ENCODE assay signal across 8 cellular contexts in the genomic region with DNA sequence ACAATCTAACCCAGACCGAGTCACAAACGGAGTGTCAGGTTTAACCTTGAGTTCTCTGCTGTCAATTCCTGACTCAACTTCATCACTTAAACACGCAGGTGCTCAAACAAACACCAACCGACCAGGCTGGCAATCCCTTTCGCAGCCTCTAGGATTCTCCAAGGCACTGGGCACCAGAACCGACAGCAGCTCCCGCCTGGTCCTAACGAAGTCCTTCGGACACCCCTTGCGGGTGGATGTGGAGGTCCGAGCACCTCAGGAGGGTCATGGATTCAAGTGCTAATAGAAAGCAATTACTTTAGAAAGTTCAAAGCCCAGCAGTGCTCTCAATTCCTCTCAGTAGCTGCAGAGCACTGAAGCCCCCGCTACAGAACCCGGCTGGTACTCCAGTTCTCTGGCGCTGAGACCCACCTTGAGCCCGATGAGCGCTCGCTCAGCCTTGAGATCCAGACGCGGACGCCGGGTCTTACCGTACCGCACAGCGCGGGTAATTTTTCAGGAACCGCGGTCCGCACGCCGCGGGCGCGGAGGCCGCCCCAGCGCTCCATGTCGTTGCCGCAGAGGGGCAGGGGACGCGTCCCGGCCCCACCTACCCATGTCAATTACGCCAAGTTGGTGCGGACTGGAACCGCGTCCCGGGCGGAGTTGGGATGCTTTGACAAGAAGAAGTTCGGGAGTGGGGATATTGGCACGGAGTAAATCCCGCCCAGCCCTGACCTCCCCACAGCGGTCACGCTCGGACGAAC. TPM values are rescaled to one million over a fixed set of nuclear protein-coding genes. Genes with fewer than 3 reads are reported as not detected.
A peak's percentile ranks its signal among the peaks of the same experiment; 100 is the strongest.
DNase-seq lines count a peak whose midpoint lies in the region; ATAC-seq and TF ChIP-seq lines count a peak whose summit lies in the region.

No MANE protein-coding gene starts in this region.

- H3K36me3 ChIP-seq in KMS-11 (ENCODE audit: insufficient read depth) (no peaks in the 10 kb centered on the region), ovary (no peaks in the 10 kb centered on the region)

- peak overlapping the region; percentile 54 for H3K27ac Mint-ChIP-seq in activated naive CD8-positive, alpha-beta T cell treated with anti-CD3 and anti-CD28 coated beads for 36 hours

- H3K27ac ChIP-seq in KMS-11 (no peak overlapping the region; the same call in 1 of the 2 replicates), ovary (peak overlapping the region; percentile 25 to 84)

- intact Hi-C loops in Right ventricle myocardium inferior (cut with DNase I) = loop anchor here (2.0 to 5.0 kb wide), 3 partner anchors 57 to 182 kb away; no protein-coding TSS in a partner anchor
- intact Hi-C loops in ovary (cut with DNase I) = loop anchor here in 1 of 4 donors (5.0 kb wide), 1 partner anchor 177 kb away; no protein-coding TSS in a partner anchor

- no peak for TF ChIP-seq EP300 in ovary (IDR thresholded peaks at IDR 0.05)

- no peaks in the 10 kb centered on the region for H3K36me3 Mint-ChIP-seq in activated naive CD8-positive, alpha-beta T cell treated with anti-CD3 and anti-CD28 coated beads for 36 hours

- peak overlapping the region; percentile 70 for H3K4me2 ChIP-seq in KMS-11

- H3K4me3 ChIP-seq in KMS-11 (IDR thresholded peaks at IDR 0.05; ENCODE audit: insufficient read depth, low read depth, low read length) (no peak overlapping the region), ovary (peak overlapping the region; percentile 90)

- H2AFZ ChIP-seq in KMS-11 (ENCODE audit: low read depth) = peak overlapping the region; percentile 95

- H3K27me3 ChIP-seq in KMS-11 (ENCODE audit: insufficient read depth, low read depth) = no peaks in the 10 kb centered on the region
- no peaks in the 10 kb centered on the region for H3K27me3 ChIP-seq in ovary

- H3K27me3 Mint-ChIP-seq in activated naive CD8-positive, alpha-beta T cell treated with anti-CD3 and anti-CD28 coated beads for 36 hours = peaks cover 16% of the 10 kb centered on the region

- H3K4me1 ChIP-seq in KMS-11 (ENCODE audit: low read depth, poor library complexity, severe bottlenecking) (peaks cover 11% of the 10 kb centered on the region), ovary (ENCODE audit: insufficient read depth) (peaks cover 9% of the 10 kb centered on the region)

- peak overlapping the region; percentile 89 for H3K4me3 Mint-ChIP-seq in activated naive CD8-positive, alpha-beta T cell treated with anti-CD3 and anti-CD28 coated beads for 36 hours

- TF ChIP-seq CTCF in KMS-11 (conservative IDR thresholded peaks at IDR 0.05; ENCODE audit: low read depth, low read length) = peak; percentile 41
- TF ChIP-seq CTCF in ovary (IDR thresholded peaks at IDR 0.05) = peak in 2 of 3 donors; percentile 29

- 1 to 2% (median 1%) methylated on average over 47 to 53 of the region's 53 CpGs for WGBS in ovary, 3 donors

- no peaks in the 10 kb centered on the region for H3K9me3 ChIP-seq in ovary

- in situ Hi-C loops in Caki2 (cut with HindIII; ENCODE audit: low pct_unique_long_range_greater_than_20kb, low sequenced_read_pairs) = no loop called here

- H4K20me1 ChIP-seq in KMS-11 (ENCODE audit: insufficient read depth) = no peaks in the 10 kb centered on the region

- no peak for TF ChIP-seq POLR2A in ovary (IDR thresholded peaks at IDR 0.05)

- H3K9ac ChIP-seq in KMS-11 = peak overlapping the region; percentile 54; the same call in 1 of the 2 replicates

- H3K9me3 Mint-ChIP-seq in activated naive CD8-positive, alpha-beta T cell treated with anti-CD3 and anti-CD28 coated beads for 36 hours = no peaks in the 10 kb centered on the region

- H3K4me1 Mint-ChIP-seq in activated naive CD8-positive, alpha-beta T cell treated with anti-CD3 and anti-CD28 coated beads for 36 hours = peaks cover 31% of the 10 kb centered on the region

- ATAC-seq in GM21528 (IDR thresholded peaks at IDR 0.05; ENCODE audit: low FRiP score, unreplicated experiment) (peak; percentile 19), Right ventricle myocardium inferior (peak; percentile 35)

- peak; percentile 60 for DNase-seq in Caki2 (ENCODE audit: low read depth)
- DNase-seq in SK-N-DZ (ENCODE audit: low spot score) = peak; percentile 69
- DNase-seq in activated naive CD8-positive, alpha-beta T cell treated with anti-CD3 and anti-CD28 coated beads for 36 hours = peak; percentile 56
- DNase-seq in Right ventricle myocardium inferior (ENCODE audit: missing footprints) = peak; percentile 78
- DNase-seq in ovary = peak; percentile 22 to 56 (median 48)
- DNase-seq in superior temporal gyrus (ENCODE audit: extremely low spot score) = no peak

- H3K79me2 ChIP-seq in KMS-11 (ENCODE audit: insufficient read depth, low read depth) = no peaks in the 10 kb centered on the region

RNA-seq across cellular contexts. Expression of gene MARCHF3, which starts 0.7 kb away (rescaled TPM):
- 2.0 and 3.0 TPM in 2 replicates for total RNA-seq in Caki2 (2014; rRNA removed; shearing (Covaris generic); ENCODE audit: low replicate concordance)
- polyA plus RNA-seq in SK-N-DZ (2014; cell fraction: cytosol; rRNA removed) = 1.9 and 2.4 TPM in 2 replicates
- polyA plus RNA-seq in SK-N-DZ (2014; cell fraction: nucleus; rRNA removed) = 1.2 and 4.3 TPM in 2 replicates
- 1 to 10 TPM; 5.7 to 8.1 TPM for total RNA-seq in activated naive CD8-positive, alpha-beta T cell treated with anti-CD3 and anti-CD28 coated beads for 36 hours
- total RNA-seq in Right ventricle myocardium inferior (30.1 TPM), ovary (10 to 100 TPM in 2 of 7 donors, 1 to 10 TPM in 5; 2.1 to 13.8 (median 4.5) TPM)
- polyA plus RNA-seq in ovary = 1 to 10 TPM; 4.4 to 7.8 TPM

RNA-seq across cellular contexts. Expression of gene C5orf63, which starts 43.6 kb away (rescaled TPM):
- total RNA-seq in Caki2 (2014; rRNA removed; shearing (Covaris generic); ENCODE audit: low replicate concordance) = not detected in 2 replicates
- 9.7 and 16.6 TPM in 2 replicates for polyA plus RNA-seq in SK-N-DZ (2014; cell fraction: cytosol; rRNA removed)
- 39.3 and 41.1 TPM in 2 replicates for polyA plus RNA-seq in SK-N-DZ (2014; cell fraction: nucleus; rRNA removed)
- 10 to 100 TPM in 1 of 2 experiments, 1 to 10 TPM in 1; 8.2 to 10.9 TPM for total RNA-seq in activated naive CD8-positive, alpha-beta T cell treated with anti-CD3 and anti-CD28 coated beads for 36 hours
- total RNA-seq in Right ventricle myocardium inferior (11.4 TPM), ovary (1 to 10 TPM; 2.3 to 6.6 (median 4.4) TPM)
- polyA plus RNA-seq in ovary = 1 to 10 TPM; 1.7 to 3.1 TPM
